ENCODE assay signal across 8 cellular contexts in genomic region chr1:15835205-15835740, GRCh38. TPM values are rescaled to one million over a fixed set of nuclear protein-coding genes. Genes with fewer than 3 reads are reported as not detected.
DNase-seq lines count a peak whose midpoint lies in the region; ATAC-seq and TF ChIP-seq lines count a peak whose summit lies in the region.

No MANE protein-coding gene starts in this region.

- TF ChIP-seq CTCF in activated CD8-positive, alpha-beta T cell treated with anti-CD3 and anti-CD28 coated beads for 36 hours (IDR thresholded peaks at IDR 0.05): no peak
- TF ChIP-seq CTCF in fibroblast of the aortic adventitia (IDR thresholded peaks at IDR 0.05; ENCODE audit: insufficient read depth, low read length) (no peak), GM10266 (IDR thresholded peaks at IDR 0.05; ENCODE audit: control insufficient read depth, insufficient read depth, low read depth, missing control alignments) (no peak)

- peak overlapping the region; percentile 91 for H3K4me2 ChIP-seq in trophoblast cell (ENCODE audit: low read length)

- peak overlapping the region; percentile 95 for H2BK120ac ChIP-seq in trophoblast cell (ENCODE audit: insufficient read depth, low read length, poor library complexity)

- no peaks in the 10 kb centered on the region for H3K27me3 Mint-ChIP-seq in activated CD8-positive, alpha-beta T cell treated with anti-CD3 and anti-CD28 coated beads for 36 hours

- H3K79me1 ChIP-seq in trophoblast cell (ENCODE audit: low read length): peaks cover 14% of the 10 kb centered on the region

- peak overlapping the region; percentile 90 for H3K18ac ChIP-seq in trophoblast cell (ENCODE audit: low read length)

- H2BK12ac ChIP-seq in trophoblast cell (ENCODE audit: low read length): no peak overlapping the region

- peak overlapping the region; percentile 98 for H3K14ac ChIP-seq in trophoblast cell (ENCODE audit: low read length)

- peaks cover 3 to 5% of the 10 kb centered on the region in 2 experiments for H3K4me1 ChIP-seq in trophoblast cell (ENCODE audit: control insufficient read depth in 1 of 2, insufficient read depth in 2 of 2, low read length in 2 of 2)

- DNase-seq in stimulated activated CD8-positive, alpha-beta memory T cell treated with anti-CD3 and anti-CD28 coated beads, Interleukin-12 subunit alpha, Interleukin-12 subunit beta, amount 100 ng/mL, for 1 hour (ENCODE audit: low read depth): peak; percentile 24
- DNase-seq in stimulated activated CD8-positive, alpha-beta memory T cell treated with anti-CD3 and anti-CD28 coated beads, Interleukin-4, amount 100 ng/mL, for 48 hours: no peak
- no peak for DNase-seq in activated CD8-positive, alpha-beta T cell treated with anti-CD3 and anti-CD28 coated beads for 36 hours
- no peak for DNase-seq in fibroblast of the aortic adventitia (ENCODE audit: low read depth)
- DNase-seq in trophoblast cell: peak in 1 of 2 donors; percentile 58
- DNase-seq in GM10266 (ENCODE audit: extremely low spot score): no peak
- no peak for DNase-seq in GM03348 (ENCODE audit: low spot score)

- no peak overlapping the region for H3K23ac ChIP-seq in trophoblast cell (ENCODE audit: low read length)

- H3K4me3 Mint-ChIP-seq in activated CD8-positive, alpha-beta T cell treated with anti-CD3 and anti-CD28 coated beads for 36 hours: peak overlapping the region; percentile 94

- H3K4me3 ChIP-seq in fibroblast of the aortic adventitia (ENCODE audit: low read depth, low read length) (peak overlapping the region; percentile 86), trophoblast cell (ENCODE audit: low read depth, low read length) (peak overlapping the region; percentile 75)

- POLR2A ChIA-PET in activated CD8-positive, alpha-beta T cell treated with anti-CD3 and anti-CD28 coated beads for 36 hours (lab: Charles Lee): interaction anchor here (0.8 to 4.8 kb wide), 6 partner anchors 12 to 141 kb away, joined by 3 to 85 read pairs (median 12); partner anchors contain the start of genes SPEN and ZBTB17

- H3K79me2 ChIP-seq in trophoblast cell (ENCODE audit: control insufficient read depth, insufficient read depth, low read length, poor library complexity): peaks cover 10% of the 10 kb centered on the region

- peak overlapping the region; percentile 93 for H4K8ac ChIP-seq in trophoblast cell (ENCODE audit: low read depth, low read length)

- H2AFZ ChIP-seq in trophoblast cell (ENCODE audit: insufficient read depth, low read length, poor library complexity): peak overlapping the region; percentile 81

- H3K36me3 Mint-ChIP-seq in activated CD8-positive, alpha-beta T cell treated with anti-CD3 and anti-CD28 coated beads for 36 hours (ENCODE audit: low read depth): peaks cover 7% of the 10 kb centered on the region

- intact Hi-C loops in activated CD8-positive, alpha-beta T cell treated with anti-CD3 and anti-CD28 coated beads for 36 hours (cut with micrococcal nuclease): loop anchor here (2.0 to 5.0 kb wide), 2 partner anchors 82 to 130 kb away; no protein-coding TSS in a partner anchor

- peaks cover 28% of the 10 kb centered on the region for H3K4me1 Mint-ChIP-seq in activated CD8-positive, alpha-beta T cell treated with anti-CD3 and anti-CD28 coated beads for 36 hours (ENCODE audit: low read depth)

- CTCF ChIA-PET in activated CD8-positive, alpha-beta T cell treated with anti-CD3 and anti-CD28 coated beads for 36 hours (lab: Charles Lee): interaction anchor here (2.6 kb wide), 1 partner anchor 14 kb away, joined by 11 read pairs; no protein-coding TSS in a partner anchor

- peak overlapping the region; percentile 99 for H3K27ac ChIP-seq in trophoblast cell (ENCODE audit: low read depth, low read length)

- H2BK5ac ChIP-seq in trophoblast cell (ENCODE audit: low read depth, low read length, poor library complexity): peak overlapping the region; percentile 92

- H4K12ac ChIP-seq in trophoblast cell (ENCODE audit: low read depth, low read length): peak overlapping the region; percentile 84

- H3K9me3 Mint-ChIP-seq in activated CD8-positive, alpha-beta T cell treated with anti-CD3 and anti-CD28 coated beads for 36 hours: no peaks in the 10 kb centered on the region

- H3K9ac ChIP-seq in trophoblast cell (ENCODE audit: low read length): peak overlapping the region; percentile 86

- WGBS in trophoblast cell (ENCODE audit: extremely low coverage, insufficient coverage, insufficient read length): no CpG with 5 or more reads among the region's 37 CpGs

- peak overlapping the region; percentile 62 for H2AK5ac ChIP-seq in trophoblast cell (ENCODE audit: low read length)

- H3K27ac Mint-ChIP-seq in activated CD8-positive, alpha-beta T cell treated with anti-CD3 and anti-CD28 coated beads for 36 hours: peak overlapping the region; percentile 96

- ATAC-seq in HG03135 (IDR thresholded peaks at IDR 0.05; ENCODE audit: unreplicated experiment): peak; percentile 6
- ATAC-seq in activated CD8-positive, alpha-beta T cell treated with anti-CD3 and anti-CD28 coated beads for 36 hours: peak; percentile 8

- H3K4ac ChIP-seq in trophoblast cell (ENCODE audit: low read depth, low read length): peak overlapping the region; percentile 86

- H3K36me3 ChIP-seq in trophoblast cell (ENCODE audit: control insufficient read depth in 1 of 2, insufficient read depth in 2 of 2, low read length in 2 of 2): no peaks in the 10 kb centered on the region

- no peaks in the 10 kb centered on the region for H3K9me3 ChIP-seq in trophoblast cell (ENCODE audit: insufficient read depth, low read depth, low read length)

- peak overlapping the region; percentile 98 for H4K91ac ChIP-seq in trophoblast cell (ENCODE audit: low read depth, low read length)

- H3K27me3 ChIP-seq in trophoblast cell (ENCODE audit: insufficient read depth, low read length): no peaks in the 10 kb centered on the region

RNA-seq across cellular contexts. Expression of gene SPEN, which starts 12.2 kb away (rescaled TPM):
- 10 to 100 TPM; 59.8 to 60.3 TPM for total RNA-seq in activated CD8-positive, alpha-beta T cell treated with anti-CD3 and anti-CD28 coated beads for 36 hours
- 20.5 and 24.3 TPM in 2 replicates for total RNA-seq in fibroblast of the aortic adventitia (ENCODE audit: low replicate concordance)
- 21.2 and 21.4 TPM in 2 replicates for polyA plus RNA-seq in trophoblast cell (2013)

RNA-seq across cellular contexts. Expression of gene UQCRHL, which starts 27.8 kb away (rescaled TPM):
- 1 to 10 TPM; 2.5 to 2.8 TPM for total RNA-seq in activated CD8-positive, alpha-beta T cell treated with anti-CD3 and anti-CD28 coated beads for 36 hours
- total RNA-seq in fibroblast of the aortic adventitia (ENCODE audit: low replicate concordance): 1.9 and 2.0 TPM in 2 replicates
- polyA plus RNA-seq in trophoblast cell (2013): 2.1 TPM in 2 replicates
